In the genomic region with DNA sequence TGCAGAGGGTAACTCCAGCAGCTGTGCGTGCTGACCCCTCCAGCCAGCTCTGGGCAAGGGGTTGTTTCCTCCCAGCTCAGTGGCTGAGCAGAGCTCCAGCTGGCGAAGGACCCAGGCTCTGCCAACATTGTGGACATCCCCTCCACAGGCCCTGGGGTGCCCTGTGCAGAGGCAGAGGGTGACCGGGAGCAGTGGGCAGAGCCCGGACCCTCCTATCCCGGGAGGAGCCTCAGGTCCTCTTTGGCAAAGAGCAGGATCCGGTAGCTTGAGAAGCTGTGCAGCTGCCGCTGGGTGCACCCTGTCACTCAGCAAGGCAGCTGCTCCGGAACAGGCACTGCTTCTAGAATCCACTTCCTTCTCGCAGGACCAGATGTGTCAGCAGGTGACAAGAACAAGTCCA, we compare ENCODE assay signal across 24 cellular contexts.
"Had no signal": no experiment of that assay in that cellular context is flagged by ENCODE, and none has a peak within 500 bp of the region (broad histone marks: within the 10 kb centered on the region; RNA-seq: fewer than 3 reads in every experiment).

No MANE protein-coding gene starts in this region.

- H3K4me3 ChIP-seq: breast epithelium, PC-9 had no signal

- H3K36me3 ChIP-seq: breast epithelium, WERI-Rb-1 had no signal

- H3K27me3 ChIP-seq: breast epithelium had no signal

- DNase-seq: activated CD4-positive, alpha-beta memory T cell treated with anti-CD3 and anti-CD28 coated beads, Interleukin-2, amount 10 ng/mL, durations not matched to agents 7 days and 5 days; activated CD4-positive, alpha-beta T cell treated with anti-CD3 and anti-CD28 coated beads for 36 hours; activated CD4-positive, alpha-beta T cell treated with anti-CD3 and anti-CD28 coated beads, Interleukin-2, amount 50 U/mL, for 1 hour; activated gamma-delta T cell; activated naive CD4-positive, alpha-beta T cell treated with anti-CD3 and anti-CD28 coated beads, Interleukin-2, amount 10 ng/mL, durations not matched to agents 7 days and 5 days; activated naive CD8-positive, alpha-beta T cell treated with anti-CD3 and anti-CD28 coated beads for 36 hours; activated T-cell treated with anti-CD3 and anti-CD28 coated beads for 4 hours; activated T-cell treated with anti-CD3 and anti-CD28 coated beads, Interleukin-2, amount 50 U/mL, for 48 hours; MM.1S; NCI-H1092 treated with DMSO at 0.1 percent for 48 hours; NCI-H1436; NCI-H1694 treated with DMSO at 0.1 percent for 48 hours; NCI-H2029 treated with DMSO at 0.1 percent for 48 hours; NCI-H345; NCI-H510A; NCI-H526 treated with DMSO at 0.1 percent for 48 hours; NCI-H82; NK-92 treated with Interleukin-12 subunit alpha and Interleukin-12 subunit beta, amount 100 ng/mL, for 24 hours; PC-9; SK-N-SH; T-helper 1 cell; WERI-Rb-1 had no signal

- H3K9me3 ChIP-seq: breast epithelium, SK-N-SH had no signal

- H3K4me1 ChIP-seq: breast epithelium had no signal

- H3K27ac ChIP-seq: breast epithelium, PC-9, WERI-Rb-1 had no signal

- ATAC-seq: activated CD4-positive, alpha-beta T cell treated with anti-CD3 and anti-CD28 coated beads for 36 hours; activated T-helper 17 cell treated with anti-CD3 and anti-CD28 coated beads, Interleukin-2, amount 50 U/mL, for 72 hours had no signal
